Comparison of ENCODE assay signal across 17 cellular contexts in genomic region chr7:4787541-4787940, GRCh38.
"Had no signal": no experiment of that assay in that cellular context is flagged by ENCODE, and none has a peak within 500 bp of the region (broad histone marks: within the 10 kb centered on the region; RNA-seq: fewer than 3 reads in every experiment).

No MANE protein-coding gene starts in this region.

- H3K36me3 Mint-ChIP-seq: natural killer cell treated with Interleukin-12 subunit alpha and Interleukin-12 subunit beta and Interleukin-15 and Interleukin-18, amount 100 ng/mL, for 72 hours had no signal

- ATAC-seq: foreskin keratinocyte; left cardiac atrium; lower lobe of right lung; natural killer cell treated with Interleukin-12 subunit alpha and Interleukin-12 subunit beta and Interleukin-15 and Interleukin-18, amount 100 ng/mL, for 72 hours; right lobe of liver had no signal

- H3K4me1 Mint-ChIP-seq: memory B cell, mesothelial cell of epicardium had no signal

- H3K4me3 ChIP-seq: left ventricle myocardium inferior, lower lobe of right lung, prostate gland, right lobe of liver had no signal

- H3K4me1 ChIP-seq: foreskin keratinocyte, lower lobe of right lung, parathyroid adenoma, prostate gland, right lobe of liver had no signal

- H3K27me3 Mint-ChIP-seq: dendritic cell treated with granulocyte-macrophage colony-stimulating factor and Interleukin-4, amounts not matched to agents 40 ng/mL and 50 ng/mL, for 4 days; memory B cell; natural killer cell treated with Interleukin-12 subunit alpha and Interleukin-12 subunit beta and Interleukin-15 and Interleukin-18, amount 100 ng/mL, for 72 hours had no signal

- H3K27me3 ChIP-seq: foreskin keratinocyte, right lobe of liver had no signal

- FAIRE-seq: colon, keratinocyte had no signal

- DNase-seq: foreskin keratinocyte; immature natural killer cell; left cardiac atrium; left ventricle myocardium inferior; lower lobe of right lung; right lobe of liver; stimulated activated CD4-positive, alpha-beta T cell treated with anti-CD3 and anti-CD28 coated beads, Interleukin-2, amount 100 ng/mL, for 24 hours; stimulated activated naive CD4-positive, alpha-beta T cell treated with Interleukin-2 at 50 U/mL for 16 hours; trophoblast cell had no signal

- H3K4me3 Mint-ChIP-seq: dendritic cell treated with granulocyte-macrophage colony-stimulating factor and Interleukin-4, amounts not matched to agents 40 ng/mL and 50 ng/mL, for 4 days; immature natural killer cell; memory B cell; mesothelial cell of epicardium; natural killer cell treated with Interleukin-12 subunit alpha and Interleukin-12 subunit beta and Interleukin-15 and Interleukin-18, amount 100 ng/mL, for 72 hours had no signal

- H3K27ac Mint-ChIP-seq: dendritic cell treated with granulocyte-macrophage colony-stimulating factor and Interleukin-4, amounts not matched to agents 40 ng/mL and 50 ng/mL, for 4 days; immature natural killer cell; memory B cell; mesothelial cell of epicardium; natural killer cell treated with Interleukin-12 subunit alpha and Interleukin-12 subunit beta and Interleukin-15 and Interleukin-18, amount 100 ng/mL, for 72 hours had no signal

- H3K79me2 ChIP-seq: parathyroid adenoma had no signal

- H3K27ac ChIP-seq: foreskin keratinocyte, left ventricle myocardium inferior, lower lobe of right lung, parathyroid adenoma, prostate gland, right lobe of liver had no signal

- H3K9me3 Mint-ChIP-seq: dendritic cell treated with granulocyte-macrophage colony-stimulating factor and Interleukin-4, amounts not matched to agents 40 ng/mL and 50 ng/mL, for 4 days; immature natural killer cell; memory B cell; mesothelial cell of epicardium; natural killer cell treated with Interleukin-12 subunit alpha and Interleukin-12 subunit beta and Interleukin-15 and Interleukin-18, amount 100 ng/mL, for 72 hours had no signal

- H3K9ac ChIP-seq: parathyroid adenoma had no signal

- H3K9me3 ChIP-seq: left ventricle myocardium inferior, lower lobe of right lung, prostate gland, right lobe of liver had no signal

- H2AFZ ChIP-seq: parathyroid adenoma had no signal
